2 cellular contexts compared by ENCODE assay signal in genomic region chr20:49316704-49317103, GRCh38.
TF ChIP-seq lines count a peak whose summit lies in the region.

No MANE protein-coding gene starts in this region.

TF ChIP-seq in SK-N-SH treated with all-trans-retinoic acid at 6 μM for 48 hours, 23 proteins besides CTCF, POLR2A, EP300 and RAD21 (continued from another document):
- TF ChIP-seq POU6F1 (CRISPR knock-in tag; IDR thresholded peaks at IDR 0.05; ENCODE audit: borderline replicate concordance, low read depth): no peak
- no peak for TF ChIP-seq ESRRG (CRISPR knock-in tag; IDR thresholded peaks at IDR 0.05)
- no peak for TF ChIP-seq ZNF565 (CRISPR knock-in tag; conservative IDR thresholded peaks at IDR 0.05; ENCODE audit: low read depth)

TF ChIP-seq in SK-N-SH, 30 proteins besides CTCF, POLR2A, EP300 and RAD21 (continued from another document):
- TF ChIP-seq REST (IDR thresholded peaks at IDR 0.05; ENCODE audit: low read depth, low read length) (no peak), ELF1 (IDR thresholded peaks at IDR 0.05) (no peak), NFIC (IDR thresholded peaks at IDR 0.05; ENCODE audit: borderline replicate concordance) (no peak), EZH2phosphoT487 (IDR thresholded peaks at IDR 0.05; ENCODE audit: borderline replicate concordance, low read depth) (no peak), USF1 (IDR thresholded peaks at IDR 0.05; ENCODE audit: borderline replicate concordance, low read depth) (no peak), POLR2AphosphoS5 (IDR thresholded peaks at IDR 0.05; ENCODE audit: low read depth, low read length) (no peak), FOXM1 (IDR thresholded peaks at IDR 0.05; ENCODE audit: low read depth) (no peak), FOXJ3 (CRISPR knock-in tag; IDR thresholded peaks at IDR 0.05) (no peak), USF2 (IDR thresholded peaks at IDR 0.05; ENCODE audit: borderline replicate concordance, low read depth, low read length) (no peak), TCF12 (IDR thresholded peaks at IDR 0.05) (no peak), GABPA (IDR thresholded peaks at IDR 0.05; ENCODE audit: low read depth) (no peak), FOSL2 (IDR thresholded peaks at IDR 0.05; ENCODE audit: borderline replicate concordance, low read depth) (no peak), YY1 (IDR thresholded peaks at IDR 0.05; ENCODE audit: low read depth) (no peak), ZBTB33 (IDR thresholded peaks at IDR 0.05; ENCODE audit: borderline replicate concordance, low read depth) (no peak)
TF ChIP-seq in SK-N-SH: peak in this region for 0.
